10 cellular contexts compared by ENCODE assay signal in genomic region chr6:63637865-63638445, GRCh38. TPM values are rescaled to one million over a fixed set of nuclear protein-coding genes. Genes with fewer than 3 reads are reported as not detected.
DNase-seq lines count a peak whose midpoint lies in the region; ATAC-seq and TF ChIP-seq lines count a peak whose summit lies in the region.
"Had no signal": no experiment of that assay in that cellular context is flagged by ENCODE, and none has a peak within 500 bp of the region (broad histone marks: within the 10 kb centered on the region; RNA-seq: fewer than 3 reads in every experiment).

No MANE protein-coding gene starts in this region.

- peak overlapping the region; percentile 32 for H3K27ac Mint-ChIP-seq in activated CD8-positive, alpha-beta memory T cell treated with anti-CD3 and anti-CD28 coated beads, Interleukin-2, amount 10 ng/mL, durations not matched to agents 7 days and 5 days
- H3K27ac Mint-ChIP-seq in stimulated activated memory B cell treated with anti-CD40 and anti-IgM and Interleukin-4, amounts not matched to agents 10 μg/mL and 1 μg/mL and 100 μg/mL, for 72 hours, result no peak overlapping the region

- TF ChIP-seq CTCF in RWPE2 (IDR thresholded peaks at IDR 0.05; ENCODE audit: poor library complexity, severe bottlenecking) (no peak), fibroblast of the aortic adventitia (IDR thresholded peaks at IDR 0.05; ENCODE audit: insufficient read depth, low read length) (no peak), testis (IDR thresholded peaks at IDR 0.05) (no peak)

- POLR2A ChIA-PET in HEK293T (lab: Yijun Ruan, JAX), result no interaction called here

- peaks cover 48% of the 10 kb centered on the region for H3K4me1 Mint-ChIP-seq in activated CD8-positive, alpha-beta memory T cell treated with anti-CD3 and anti-CD28 coated beads, Interleukin-2, amount 10 ng/mL, durations not matched to agents 7 days and 5 days
- H3K4me1 Mint-ChIP-seq in stimulated activated memory B cell treated with anti-CD40 and anti-IgM and Interleukin-4, amounts not matched to agents 10 μg/mL and 1 μg/mL and 100 μg/mL, for 72 hours, result peaks cover 56% of the 10 kb centered on the region

- CTCF ChIA-PET in activated CD8-positive, alpha-beta memory T cell treated with anti-CD3 and anti-CD28 coated beads, Interleukin-2, amount 10 ng/mL, durations not matched to agents 7 days and 5 days (lab: Charles Lee), result interaction anchor here (2.3 kb wide), 1 partner anchor 40 kb away, joined by 8 read pairs; no protein-coding TSS in a partner anchor
- CTCF ChIA-PET in HEK293T (lab: Yijun Ruan, JAX), result no interaction called here

- H3K4me3 ChIP-seq in RWPE2 (ENCODE audit: severe bottlenecking) (peak overlapping the region; percentile 83), fibroblast of the aortic adventitia (ENCODE audit: low read depth, low read length) (peak overlapping the region; percentile 87), testis (no peak overlapping the region)

- H3K36me3 ChIP-seq in RWPE2 (ENCODE audit: low read depth), result peaks cover 6% of the 10 kb centered on the region
- no peaks in the 10 kb centered on the region for H3K36me3 ChIP-seq in testis (ENCODE audit: low read depth, missing control alignments)

- peak overlapping the region; percentile 45 for H3K4me3 Mint-ChIP-seq in activated CD8-positive, alpha-beta memory T cell treated with anti-CD3 and anti-CD28 coated beads, Interleukin-2, amount 10 ng/mL, durations not matched to agents 7 days and 5 days
- peak overlapping the region; percentile 50 for H3K4me3 Mint-ChIP-seq in stimulated activated memory B cell treated with anti-CD40 and anti-IgM and Interleukin-4, amounts not matched to agents 10 μg/mL and 1 μg/mL and 100 μg/mL, for 72 hours

- H3K27me3 ChIP-seq in RWPE2 (ENCODE audit: insufficient read depth, poor library complexity, severe bottlenecking) (no peaks in the 10 kb centered on the region), testis (no peaks in the 10 kb centered on the region)

- DNase-seq in activated CD8-positive, alpha-beta memory T cell treated with anti-CD3 and anti-CD28 coated beads, Interleukin-2, amount 10 ng/mL, durations not matched to agents 7 days and 5 days, result no peak
- DNase-seq in activated CD8-positive, alpha-beta memory T cell treated with anti-CD3 and anti-CD28 coated beads, Interleukin-2, amount 50 U/mL, for 4 hours, result no peak
- DNase-seq in RWPE2 (ENCODE audit: low spot score) (no peak), fibroblast of the aortic adventitia (ENCODE audit: low read depth) (peak; percentile 41), SKM-1 treated with dmso at 0.1 percent for 144 hours (lab: John Stamatoyannopoulos, UW; ENCODE audit: unreplicated experiment) (no peak), HEK293T (ENCODE audit: extremely low spot score) (no peak), testis (no peak)
- DNase-seq: NCI-H524 treated with DMSO at 0.1 percent for 48 hours, retina had no signal

- intact Hi-C loops in testis (cut with DNase I; ENCODE audit: low total_unique reads), result no loop called here

- H3K9me3 ChIP-seq in RWPE2 (ENCODE audit: severe bottlenecking), result no peaks in the 10 kb centered on the region
- no peaks in the 10 kb centered on the region for H3K9me3 ChIP-seq in testis

- WGBS in testis, 2 donors, result 29 to 36% methylated on average over 2 of the region's 2 CpGs

- TF ChIP-seq POLR2A in testis (IDR thresholded peaks at IDR 0.05), result no peak

- H3K27me3 Mint-ChIP-seq in activated CD8-positive, alpha-beta memory T cell treated with anti-CD3 and anti-CD28 coated beads, Interleukin-2, amount 10 ng/mL, durations not matched to agents 7 days and 5 days, result no peaks in the 10 kb centered on the region
- H3K27me3 Mint-ChIP-seq in stimulated activated memory B cell treated with anti-CD40 and anti-IgM and Interleukin-4, amounts not matched to agents 10 μg/mL and 1 μg/mL and 100 μg/mL, for 72 hours, result no peaks in the 10 kb centered on the region

- no peaks in the 10 kb centered on the region for H3K9me3 Mint-ChIP-seq in activated CD8-positive, alpha-beta memory T cell treated with anti-CD3 and anti-CD28 coated beads, Interleukin-2, amount 10 ng/mL, durations not matched to agents 7 days and 5 days (ENCODE audit: low read depth)
- no peaks in the 10 kb centered on the region for H3K9me3 Mint-ChIP-seq in stimulated activated memory B cell treated with anti-CD40 and anti-IgM and Interleukin-4, amounts not matched to agents 10 μg/mL and 1 μg/mL and 100 μg/mL, for 72 hours

- no peak for ATAC-seq in activated CD8-positive, alpha-beta memory T cell treated with anti-CD3 and anti-CD28 coated beads, Interleukin-2, amount 10 ng/mL, durations not matched to agents 7 days and 5 days
- ATAC-seq in RWPE2 (ENCODE audit: low read depth), result no peak
- ATAC-seq in stimulated activated memory B cell treated with anti-CD40 and anti-IgM and Interleukin-4, amounts not matched to agents 10 μg/mL and 1 μg/mL and 100 μg/mL, for 72 hours, result no peak

- peaks cover 8% of the 10 kb centered on the region for H3K36me3 Mint-ChIP-seq in activated CD8-positive, alpha-beta memory T cell treated with anti-CD3 and anti-CD28 coated beads, Interleukin-2, amount 10 ng/mL, durations not matched to agents 7 days and 5 days
- H3K36me3 Mint-ChIP-seq in stimulated activated memory B cell treated with anti-CD40 and anti-IgM and Interleukin-4, amounts not matched to agents 10 μg/mL and 1 μg/mL and 100 μg/mL, for 72 hours, result peaks cover 5% of the 10 kb centered on the region

- H3K4me1 ChIP-seq in RWPE2 (ENCODE audit: insufficient read depth, poor library complexity, severe bottlenecking) (peaks cover 35% of the 10 kb centered on the region), testis (peaks cover 19% of the 10 kb centered on the region)

- H3K27ac ChIP-seq in RWPE2 (ENCODE audit: poor library complexity, severe bottlenecking) (no peak overlapping the region), testis (no peak overlapping the region)

TF ChIP-seq in HEK293T, 16 proteins besides CTCF, POLR2A, EP300 and RAD21:
- TF ChIP-seq BHLHE40 (IDR thresholded peaks at IDR 0.05; ENCODE audit: borderline replicate concordance), result no peak
- no peak for TF ChIP-seq ZNF384 (IDR thresholded peaks at IDR 0.05)
- TF ChIP-seq FOXK2 (IDR thresholded peaks at IDR 0.05), result no peak
- no peak for TF ChIP-seq ARNT (IDR thresholded peaks at IDR 0.05)
- no peak for TF ChIP-seq FOXM1 (IDR thresholded peaks at IDR 0.05; ENCODE audit: borderline replicate concordance)
- no peak for TF ChIP-seq CTBP1 (IDR thresholded peaks at IDR 0.05; ENCODE audit: borderline replicate concordance)
- TF ChIP-seq LEF1 (IDR thresholded peaks at IDR 0.05; ENCODE audit: borderline replicate concordance), result no peak
- no peak for TF ChIP-seq ELF4 (IDR thresholded peaks at IDR 0.05)
- no peak for TF ChIP-seq PKNOX1 (IDR thresholded peaks at IDR 0.05)
- TF ChIP-seq FOXA1 (IDR thresholded peaks at IDR 0.05), result no peak
- TF ChIP-seq SUZ12 (IDR thresholded peaks at IDR 0.05), result no peak
- TF ChIP-seq SP1 (IDR thresholded peaks at IDR 0.05), result no peak
- no peak for TF ChIP-seq TARDBP (IDR thresholded peaks at IDR 0.05)

RNA-seq across cellular contexts. Expression of gene PHF3, which starts 2.4 kb away (rescaled TPM):
- total RNA-seq in activated CD8-positive, alpha-beta memory T cell treated with anti-CD3 and anti-CD28 coated beads, Interleukin-2, amount 10 ng/mL, durations not matched to agents 7 days and 5 days, result 10 to 100 TPM; 48.1 to 48.2 TPM
- 78.5 and 146 TPM in 2 replicates for total RNA-seq in fibroblast of the aortic adventitia (ENCODE audit: low replicate concordance)
- total RNA-seq in testis, result 10 to 100 TPM; 76.1 to 82.4 TPM
- 18.7 TPM for polyA plus RNA-seq in testis (ENCODE audit: insufficient read depth, low read depth, low replicate concordance)

Comparison
In these comparisons a context has a peak if more than half of its experiments do, and no peak if none do; other contexts are left out.
1. H3K4me3 ChIP-seq: peak in RWPE2 (single experiment) and fibroblast of the aortic adventitia (single experiment); none in testis (0 of 2).